8 cellular contexts compared by ENCODE assay signal in the genomic region with DNA sequence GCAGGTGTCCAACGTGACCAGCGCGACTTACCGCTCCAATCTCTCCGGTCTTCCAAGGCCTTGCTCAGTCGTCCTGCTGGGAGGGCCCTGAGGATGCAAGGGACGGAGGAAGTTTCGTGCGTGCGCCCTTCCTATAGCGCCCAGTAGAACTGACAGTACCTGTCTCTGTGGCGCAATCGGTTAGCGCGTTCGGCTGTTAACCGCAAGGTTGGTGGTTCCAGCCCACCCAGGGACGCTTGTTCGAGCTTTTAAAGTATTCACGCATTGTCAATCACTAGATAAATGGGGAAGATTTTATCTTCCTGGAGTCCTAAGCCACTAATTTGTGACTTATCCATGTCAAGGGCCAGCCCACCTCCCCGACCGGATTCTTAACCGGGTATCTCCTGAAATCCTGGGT.
DNase-seq lines count a peak whose midpoint lies in the region; ATAC-seq and TF ChIP-seq lines count a peak whose summit lies in the region.
"Not testable (repeated sequence)": the region's sequence is repeated elsewhere in the genome, so short reads cannot be mapped to it uniquely, and the experiment has no call there.

No MANE protein-coding gene starts in this region.

- peak overlapping the region; percentile 80 for H3K4me3 Mint-ChIP-seq in activated CD4-positive, alpha-beta T cell treated with anti-CD3 and anti-CD28 coated beads, Interleukin-2, amount 10 ng/mL, durations not matched to agents 7 days and 5 days

- H3K9me3 Mint-ChIP-seq in activated CD4-positive, alpha-beta T cell treated with anti-CD3 and anti-CD28 coated beads, Interleukin-2, amount 10 ng/mL, durations not matched to agents 7 days and 5 days: not testable (repeated sequence)

- H3K27ac ChIP-seq in 22Rv1: peak overlapping the region; percentile 81
- not testable (repeated sequence) for H3K27ac ChIP-seq in HCT116 (ENCODE audit: low read depth, low read length); muscle layer of duodenum (ENCODE audit: low read length)

- H3K4me2 ChIP-seq in HCT116 (ENCODE audit: low read length): peak overlapping the region; percentile 36

- H3K4me3 ChIP-seq in HCT116 (replicated peaks in 1 of 2; ENCODE audit: low read depth in 1 of 2, low read length in 2 of 2) (peak overlapping the region in 1 of 2 experiments; percentile 9; a peak in 3 of 4 replicates), astrocyte of the spinal cord (ENCODE audit: low read depth, low read length) (peak overlapping the region; percentile 32), muscle layer of duodenum (ENCODE audit: low read depth in 1 of 2, low read length in 2 of 2) (peak overlapping the region; percentile 21 to 32)

- not testable (repeated sequence) for BruUV-seq in HCT116 (replicated peaks; lab: Mats Ljungman, UMichigan)

- not testable (repeated sequence) for TF ChIP-seq RAD21 in HCT116 (IDR thresholded peaks at IDR 0.05; ENCODE audit: low read depth)

- DNase-seq in HCT116 (ENCODE audit: low read depth, low spot score): peak; percentile 55
- DNase-seq in NCI-H69 (lab: John Stamatoyannopoulos, UW): peak; percentile 63
- peak; percentile 41 for DNase-seq in activated CD4-positive, alpha-beta T cell treated with anti-CD3 and anti-CD28 coated beads, Interleukin-2, amount 10 ng/mL, durations not matched to agents 7 days and 5 days
- peak; percentile 52 for DNase-seq in astrocyte of the spinal cord (ENCODE audit: low read depth, low spot score)
- peak; percentile 38 for DNase-seq in globus pallidus (ENCODE audit: low spot score)
- peak; percentile 21 to 50 for DNase-seq in stimulated activated CD4-positive, alpha-beta T cell treated with anti-CD3 and anti-CD28 coated beads, Interleukin-1b, Interleukin-23, amount 100 ng/mL, for 4 hours (ENCODE audit: low read depth in 2 of 2)

- H2AFZ ChIP-seq in HCT116 (ENCODE audit: low read depth, low read length, poor library complexity, severe bottlenecking): not testable (repeated sequence)

- not testable (repeated sequence) for ATAC-seq in HCT116

- H3K27me3 ChIP-seq in HCT116 (ENCODE audit: insufficient read depth, low read length); muscle layer of duodenum (ENCODE audit: low read depth, low read length): not testable (repeated sequence)

- not testable (repeated sequence) for H3K9me3 ChIP-seq in HCT116 (ENCODE audit: control insufficient read depth in 1 of 2, insufficient read depth in 1 of 2, low read depth in 1 of 2, low read length in 2 of 2); muscle layer of duodenum (ENCODE audit: control insufficient read depth in 1 of 2, low read length in 2 of 2)

- not testable (repeated sequence) for H3K4me1 Mint-ChIP-seq in activated CD4-positive, alpha-beta T cell treated with anti-CD3 and anti-CD28 coated beads, Interleukin-2, amount 10 ng/mL, durations not matched to agents 7 days and 5 days

- not testable (repeated sequence) for H3K36me3 ChIP-seq in HCT116 (ENCODE audit: control insufficient read depth in 1 of 2, insufficient read depth in 2 of 2, low read length in 2 of 2); muscle layer of duodenum (ENCODE audit: control insufficient read depth in 1 of 2, insufficient read depth in 2 of 2, low read length in 2 of 2)

- not testable (repeated sequence) for H4K20me1 ChIP-seq in HCT116 (ENCODE audit: insufficient read depth)

- in situ Hi-C loops in astrocyte of the spinal cord (cut with HindIII; ENCODE audit: low sequenced_read_pairs): not testable (repeated sequence)

- RAD21 ChIA-PET in HCT116 (lab: Charles Lee; ENCODE audit: low non-redundant PET in 1 of 2, low total read pairs in 2 of 2, uncharacterized antibody in 2 of 2, unreplicated experiment in 2 of 2): not testable (repeated sequence)

- intact Hi-C loops in HCT116 (cut with micrococcal nuclease): not testable (repeated sequence)

- H3K9me2 ChIP-seq in HCT116 (ENCODE audit: insufficient read depth): not testable (repeated sequence)

- TF ChIP-seq POLR2A in HCT116 (IDR thresholded peaks at IDR 0.05; ENCODE audit: borderline replicate concordance, extremely low read depth, insufficient read depth, insufficient read length): not testable (repeated sequence)

- not testable (repeated sequence) for TF ChIP-seq CTCF in 22Rv1 (IDR thresholded peaks at IDR 0.05); HCT116 (IDR thresholded peaks at IDR 0.05 in 2 of 3, conservative IDR thresholded peaks at IDR 0.05 in 1 of 3; ENCODE audit: borderline replicate concordance in 1 of 3, insufficient read depth in 1 of 3, low read depth in 2 of 3, low read length in 2 of 3); astrocyte of the spinal cord (IDR thresholded peaks at IDR 0.05; ENCODE audit: low read depth, low read length)

- H3K79me2 ChIP-seq in HCT116 (ENCODE audit: insufficient read depth, low read length): not testable (repeated sequence)

- not testable (repeated sequence) for H3K4me1 ChIP-seq in HCT116 (ENCODE audit: control insufficient read depth in 1 of 2, insufficient read depth in 2 of 2, low read length in 2 of 2); muscle layer of duodenum (ENCODE audit: control insufficient read depth in 1 of 2, insufficient read depth in 2 of 2, low read length in 2 of 2)

- POLR2A ChIA-PET in HCT116 (lab: Charles Lee); activated CD4-positive, alpha-beta T cell treated with anti-CD3 and anti-CD28 coated beads, Interleukin-2, amount 10 ng/mL, durations not matched to agents 7 days and 5 days (lab: Charles Lee): not testable (repeated sequence)

- H3K27ac Mint-ChIP-seq in activated CD4-positive, alpha-beta T cell treated with anti-CD3 and anti-CD28 coated beads, Interleukin-2, amount 10 ng/mL, durations not matched to agents 7 days and 5 days: peak overlapping the region; percentile 89

- H3K27me3 Mint-ChIP-seq in activated CD4-positive, alpha-beta T cell treated with anti-CD3 and anti-CD28 coated beads, Interleukin-2, amount 10 ng/mL, durations not matched to agents 7 days and 5 days: not testable (repeated sequence)

- H3K36me3 Mint-ChIP-seq in activated CD4-positive, alpha-beta T cell treated with anti-CD3 and anti-CD28 coated beads, Interleukin-2, amount 10 ng/mL, durations not matched to agents 7 days and 5 days (ENCODE audit: low read depth): not testable (repeated sequence)

- CTCF ChIA-PET in HCT116 (lab: Charles Lee); activated CD4-positive, alpha-beta T cell treated with anti-CD3 and anti-CD28 coated beads, Interleukin-2, amount 10 ng/mL, durations not matched to agents 7 days and 5 days (lab: Charles Lee): not testable (repeated sequence)

- H3K9ac ChIP-seq in HCT116 (ENCODE audit: low read length): not testable (repeated sequence)

TF ChIP-seq in HCT116, 20 proteins besides CTCF, POLR2A, EP300 and RAD21:
- peak; percentile 47; the same call in 1 of the 2 replicates for TF ChIP-seq CEBPB (IDR thresholded peaks at IDR 0.05; ENCODE audit: low read depth)
- TF ChIP-seq, protein P1, sequence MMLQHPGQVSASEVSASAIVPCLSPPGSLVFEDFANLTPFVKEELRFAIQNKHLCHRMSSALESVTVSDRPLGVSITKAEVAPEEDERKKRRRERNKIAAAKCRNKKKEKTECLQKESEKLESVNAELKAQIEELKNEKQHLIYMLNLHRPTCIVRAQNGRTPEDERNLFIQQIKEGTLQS (IDR thresholded peaks at IDR 0.05): peak; percentile 80
